Comparison of ENCODE assay signal across 1 cellular context in the genomic region with DNA sequence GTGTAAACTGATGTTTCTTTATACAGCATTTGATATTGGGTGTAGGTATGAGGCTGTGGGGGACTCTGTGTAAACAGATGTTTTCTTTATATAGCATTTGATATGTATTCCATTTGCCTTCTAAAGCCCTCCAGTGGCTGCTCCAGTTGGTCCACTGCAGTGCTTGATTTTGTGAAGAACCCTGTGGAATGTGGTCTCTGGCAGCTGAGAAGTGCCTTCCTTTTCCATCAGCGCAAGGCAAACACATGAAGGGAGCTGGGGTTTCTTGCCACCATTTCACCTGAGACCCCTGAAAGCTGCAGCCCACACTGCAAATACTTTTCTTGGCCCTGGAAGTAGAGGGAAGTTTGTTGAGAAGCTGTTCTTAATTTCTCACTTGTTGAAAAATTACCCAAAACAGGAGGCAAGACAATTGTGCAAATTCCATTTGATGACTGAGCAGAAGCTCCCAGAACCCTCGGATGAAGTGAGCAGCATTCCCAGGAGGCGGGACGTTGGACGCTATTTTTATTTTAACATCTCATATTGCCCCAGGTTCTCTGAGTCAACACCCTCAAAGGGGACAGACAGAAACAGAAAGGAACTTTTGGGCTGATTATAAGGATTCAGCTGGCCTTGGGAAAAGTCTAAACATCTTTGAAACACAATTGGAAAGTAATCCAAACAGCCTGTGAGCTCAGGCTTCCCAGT.
TF ChIP-seq lines count a peak whose summit lies in the region.

No MANE protein-coding gene starts in this region.

TF ChIP-seq in HepG2, 621 proteins besides CTCF, POLR2A, EP300 and RAD21 (continued from another document):
- TF ChIP-seq, protein P1, sequence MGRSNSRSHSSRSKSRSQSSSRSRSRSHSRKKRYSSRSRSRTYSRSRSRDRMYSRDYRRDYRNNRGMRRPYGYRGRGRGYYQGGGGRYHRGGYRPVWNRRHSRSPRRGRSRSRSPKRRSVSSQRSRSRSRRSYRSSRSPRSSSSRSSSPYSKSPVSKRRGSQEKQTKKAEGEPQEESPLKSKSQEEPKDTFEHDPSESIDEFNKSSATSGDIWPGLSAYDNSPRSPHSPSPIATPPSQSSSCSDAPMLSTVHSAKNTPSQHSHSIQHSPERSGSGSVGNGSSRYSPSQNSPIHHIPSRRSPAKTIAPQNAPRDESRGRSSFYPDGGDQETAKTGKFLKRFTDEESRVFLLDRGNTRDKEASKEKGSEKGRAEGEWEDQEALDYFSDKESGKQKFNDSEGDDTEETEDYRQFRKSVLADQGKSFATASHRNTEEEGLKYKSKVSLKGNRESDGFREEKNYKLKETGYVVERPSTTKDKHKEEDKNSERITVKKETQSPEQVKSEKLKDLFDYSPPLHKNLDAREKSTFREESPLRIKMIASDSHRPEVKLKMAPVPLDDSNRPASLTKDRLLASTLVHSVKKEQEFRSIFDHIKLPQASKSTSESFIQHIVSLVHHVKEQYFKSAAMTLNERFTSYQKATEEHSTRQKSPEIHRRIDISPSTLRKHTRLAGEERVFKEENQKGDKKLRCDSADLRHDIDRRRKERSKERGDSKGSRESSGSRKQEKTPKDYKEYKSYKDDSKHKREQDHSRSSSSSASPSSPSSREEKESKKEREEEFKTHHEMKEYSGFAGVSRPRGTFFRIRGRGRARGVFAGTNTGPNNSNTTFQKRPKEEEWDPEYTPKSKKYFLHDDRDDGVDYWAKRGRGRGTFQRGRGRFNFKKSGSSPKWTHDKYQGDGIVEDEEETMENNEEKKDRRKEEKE (IDR thresholded peaks at IDR 0.05), result no peak
- TF ChIP-seq ZBTB8A (CRISPR knock-in tag; IDR thresholded peaks at IDR 0.05; ENCODE audit: borderline replicate concordance, low read depth) (no peak), KLF9 (CRISPR knock-in tag; IDR thresholded peaks at IDR 0.05; ENCODE audit: low read depth) (no peak), KMT2A (CRISPR knock-in tag; IDR thresholded peaks at IDR 0.05) (no peak), RARG (CRISPR knock-in tag; IDR thresholded peaks at IDR 0.05; ENCODE audit: low read depth) (no peak), U2AF2 (IDR thresholded peaks at IDR 0.05; ENCODE audit: low read depth, low read length) (no peak), ZNF549 (CRISPR knock-in tag; IDR thresholded peaks at IDR 0.05) (no peak), ZNF121 (CRISPR knock-in tag; IDR thresholded peaks at IDR 0.05) (no peak), PLRG1 (conservative IDR thresholded peaks at IDR 0.05) (no peak), ZNF792 (CRISPR knock-in tag; IDR thresholded peaks at IDR 0.05) (no peak)
- TF ChIP-seq, protein P2, sequence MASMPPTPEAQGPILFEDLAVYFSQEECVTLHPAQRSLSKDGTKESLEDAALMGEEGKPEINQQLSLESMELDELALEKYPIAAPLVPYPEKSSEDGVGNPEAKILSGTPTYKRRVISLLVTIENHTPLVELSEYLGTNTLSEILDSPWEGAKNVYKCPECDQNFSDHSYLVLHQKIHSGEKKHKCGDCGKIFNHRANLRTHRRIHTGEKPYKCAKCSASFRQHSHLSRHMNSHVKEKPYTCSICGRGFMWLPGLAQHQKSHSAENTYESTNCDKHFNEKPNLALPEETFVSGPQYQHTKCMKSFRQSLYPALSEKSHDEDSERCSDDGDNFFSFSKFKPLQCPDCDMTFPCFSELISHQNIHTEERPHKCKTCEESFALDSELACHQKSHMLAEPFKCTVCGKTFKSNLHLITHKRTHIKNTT (CRISPR knock-in tag; IDR thresholded peaks at IDR 0.05), result no peak
- TF ChIP-seq, protein P3, sequence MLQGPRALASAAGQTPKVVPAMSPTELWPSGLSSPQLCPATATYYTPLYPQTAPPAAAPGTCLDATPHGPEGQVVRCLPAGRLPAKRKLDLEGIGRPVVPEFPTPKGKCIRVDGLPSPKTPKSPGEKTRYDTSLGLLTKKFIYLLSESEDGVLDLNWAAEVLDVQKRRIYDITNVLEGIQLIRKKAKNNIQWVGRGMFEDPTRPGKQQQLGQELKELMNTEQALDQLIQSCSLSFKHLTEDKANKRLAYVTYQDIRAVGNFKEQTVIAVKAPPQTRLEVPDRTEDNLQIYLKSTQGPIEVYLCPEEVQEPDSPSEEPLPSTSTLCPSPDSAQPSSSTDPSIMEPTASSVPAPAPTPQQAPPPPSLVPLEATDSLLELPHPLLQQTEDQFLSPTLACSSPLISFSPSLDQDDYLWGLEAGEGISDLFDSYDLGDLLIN (CRISPR knock-in tag; IDR thresholded peaks at IDR 0.05; ENCODE audit: borderline replicate concordance), result no peak
